Comparison of ENCODE assay signal across 8 cellular contexts in the genomic region with DNA sequence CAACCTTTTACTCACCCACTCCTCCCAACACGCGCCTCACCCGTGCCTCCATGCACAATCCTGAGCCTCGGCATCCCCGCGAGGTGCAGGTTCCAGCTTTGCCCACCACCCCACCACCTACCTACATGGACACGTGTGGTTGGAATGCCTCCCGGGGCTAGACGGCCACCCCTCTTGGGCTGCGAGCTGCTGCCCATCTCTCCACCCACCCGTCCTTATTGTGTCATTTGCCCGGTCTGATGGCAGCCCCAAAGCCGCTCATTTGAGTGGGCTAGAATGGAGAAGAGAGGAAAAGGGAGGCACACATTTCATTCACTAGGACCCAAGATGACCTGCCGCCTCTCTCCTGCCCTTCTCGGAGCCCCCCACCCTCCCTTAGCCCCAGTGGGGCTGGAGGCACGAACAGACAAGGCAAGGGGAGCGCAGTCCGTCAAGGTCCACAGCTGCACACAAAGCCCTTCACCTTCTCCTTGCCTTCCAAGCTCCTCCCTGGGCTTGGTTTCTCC. TPM values are rescaled to one million over a fixed set of nuclear protein-coding genes. Genes with fewer than 3 reads are reported as not detected.
DNase-seq lines count a peak whose midpoint lies in the region; ATAC-seq, FAIRE-seq and TF ChIP-seq lines count a peak whose summit lies in the region.

No MANE protein-coding gene starts in this region.

- H3K36me3 ChIP-seq in iPS-20b (ENCODE audit: insufficient read depth, low read depth, low read length) (no peaks in the 10 kb centered on the region), stomach smooth muscle (ENCODE audit: control insufficient read depth in 2 of 2, insufficient read depth in 2 of 2, low read length in 2 of 2) (no peaks in the 10 kb centered on the region)

- H3K9ac ChIP-seq in iPS-20b (ENCODE audit: low read depth, low read length) = peak overlapping the region; percentile 85
- peak overlapping the region; percentile 72 to 74 for H3K9ac ChIP-seq in stomach smooth muscle (ENCODE audit: low read length in 2 of 2)

- no peaks in the 10 kb centered on the region for H3K9me3 Mint-ChIP-seq in activated naive CD8-positive, alpha-beta T cell treated with anti-CD3 and anti-CD28 coated beads, Interleukin-2, amount 50 U/mL, for 24 hours

- intact Hi-C loops in Right ventricle myocardium inferior (cut with DNase I) = loop anchor here (5.0 kb wide), 1 partner anchor 35 kb away; no protein-coding TSS in a partner anchor
- intact Hi-C loops in cardiac septum (cut with DNase I) = loop anchor here (5.0 kb wide), 1 partner anchor 35 kb away; no protein-coding TSS in a partner anchor

- H3K27me3 Mint-ChIP-seq in activated naive CD8-positive, alpha-beta T cell treated with anti-CD3 and anti-CD28 coated beads, Interleukin-2, amount 50 U/mL, for 24 hours = peaks cover 65% of the 10 kb centered on the region

- FAIRE-seq in H54 (lab: Jason Lieb, UNC) = no peak

- peaks cover 16% of the 10 kb centered on the region for H3K27me3 ChIP-seq in iPS-20b (ENCODE audit: insufficient read depth, low read length)
- H3K27me3 ChIP-seq in stomach smooth muscle (ENCODE audit: control insufficient read depth in 1 of 2, insufficient read depth in 2 of 2, low read length in 2 of 2) = no peaks in the 10 kb centered on the region

- peak; percentile 2 for ATAC-seq in Right ventricle myocardium inferior
- peak; percentile 10 for ATAC-seq in activated naive CD8-positive, alpha-beta T cell treated with anti-CD3 and anti-CD28 coated beads, Interleukin-2, amount 50 U/mL, for 24 hours
- ATAC-seq in HG02981 (IDR thresholded peaks at IDR 0.05; ENCODE audit: unreplicated experiment) = no peak

- TF ChIP-seq POLR2A in H54 (IDR thresholded peaks at IDR 0.05; ENCODE audit: low read depth, low read length) = no peak

- H3K27ac ChIP-seq in iPS-20b (ENCODE audit: low read length) = peak overlapping the region; percentile 40
- no peak overlapping the region for H3K27ac ChIP-seq in stomach smooth muscle (ENCODE audit: low read length)

- H3K27ac Mint-ChIP-seq in activated naive CD8-positive, alpha-beta T cell treated with anti-CD3 and anti-CD28 coated beads, Interleukin-2, amount 50 U/mL, for 24 hours = no peak overlapping the region

- H3K36me3 Mint-ChIP-seq in activated naive CD8-positive, alpha-beta T cell treated with anti-CD3 and anti-CD28 coated beads, Interleukin-2, amount 50 U/mL, for 24 hours (ENCODE audit: low read depth) = no peaks in the 10 kb centered on the region

- H3K4me1 ChIP-seq in iPS-20b (ENCODE audit: insufficient read depth, low read length) = peaks cover 25% of the 10 kb centered on the region
- peaks cover 7% of the 10 kb centered on the region for H3K4me1 ChIP-seq in stomach smooth muscle (ENCODE audit: control insufficient read depth, insufficient read depth, low read length)

- no peak for DNase-seq in Right ventricle myocardium inferior (ENCODE audit: missing footprints)
- DNase-seq in cardiac septum (ENCODE audit: low spot score) = no peak
- peak; percentile 11 for DNase-seq in activated naive CD8-positive, alpha-beta T cell treated with anti-CD3 and anti-CD28 coated beads, Interleukin-2, amount 50 U/mL, for 24 hours
- DNase-seq in H54 (ENCODE audit: insufficient read length, low spot score) = no peak
- DNase-seq in NCI-H1048 (lab: John Stamatoyannopoulos, UW) = no peak

- H3K4me1 Mint-ChIP-seq in activated naive CD8-positive, alpha-beta T cell treated with anti-CD3 and anti-CD28 coated beads, Interleukin-2, amount 50 U/mL, for 24 hours = peaks cover 27% of the 10 kb centered on the region

- peak overlapping the region; percentile 77 for H3K4me3 Mint-ChIP-seq in activated naive CD8-positive, alpha-beta T cell treated with anti-CD3 and anti-CD28 coated beads, Interleukin-2, amount 50 U/mL, for 24 hours

- no peaks in the 10 kb centered on the region for H3K9me3 ChIP-seq in iPS-20b (ENCODE audit: insufficient read depth, low read depth, low read length)
- no peaks in the 10 kb centered on the region for H3K9me3 ChIP-seq in stomach smooth muscle (ENCODE audit: control insufficient read depth in 2 of 2, low read length in 2 of 2)

- H3K4me3 ChIP-seq in iPS-20b (ENCODE audit: low read length) (peak overlapping the region; percentile 90), stomach smooth muscle (ENCODE audit: low read length in 2 of 2) (peak overlapping the region; percentile 80 to 87)

RNA-seq across cellular contexts. Expression of a gene that starts 0.8 kb away (rescaled TPM):
- total RNA-seq in Right ventricle myocardium inferior (8.8 TPM), cardiac septum (15.1 TPM)
